Comparison of ENCODE assay signal across 22 cellular contexts in genomic region chr2:96884299-96885156, GRCh38. TPM values are rescaled to one million over a fixed set of nuclear protein-coding genes. Genes with fewer than 3 reads are reported as not detected.
DNase-seq lines count a peak whose midpoint lies in the region; ATAC-seq and TF ChIP-seq lines count a peak whose summit lies in the region.
"Had no signal": no experiment of that assay in that cellular context is flagged by ENCODE, and none has a peak within 500 bp of the region (broad histone marks: within the 10 kb centered on the region; RNA-seq: fewer than 3 reads in every experiment).

No MANE protein-coding gene starts in this region.

- peak; percentile 72 for DNase-seq in ELF-1 (ENCODE audit: low read depth, low spot score)
- DNase-seq in PC-3, result peak; percentile 90
- DNase-seq in foreskin keratinocyte, result peak in 1 of 2 donors; percentile 54
- no peak for DNase-seq in neuronal stem cell (ENCODE audit: low spot score)
- DNase-seq in ecto neural progenitor cell (ENCODE audit: low spot score), result no peak
- no peak for DNase-seq in DMS79 (lab: John Stamatoyannopoulos, UW)
- DNase-seq in NCI-H748 (lab: John Stamatoyannopoulos, UW; ENCODE audit: unreplicated experiment), result no peak
- no peak for DNase-seq in cerebellum (ENCODE audit: low spot score)
- DNase-seq: activated CD4-positive, alpha-beta memory T cell treated with anti-CD3 and anti-CD28 coated beads, Interleukin-2, amount 10 ng/mL, durations not matched to agents 7 days and 5 days; activated CD4-positive, CD25-positive, alpha-beta regulatory T cell; activated effector memory CD4-positive, alpha-beta T cell treated with anti-CD3 and anti-CD28 coated beads, Interleukin-2, amount 50 U/mL, for 16 hours; CD4-positive, alpha-beta T cell; glutamatergic neuron; H7; NCI-H1092 treated with DMSO at 0.1 percent for 48 hours; NCI-H2029 treated with DMSO at 0.1 percent for 48 hours; NCI-H446 treated with DMSO at 0.1 percent for 48 hours; NK-92 treated with Interleukin-12 subunit alpha and Interleukin-12 subunit beta, amount 100 ng/mL, for 24 hours; T1000; uterus had no signal

- no peak overlapping the region for H4K8ac ChIP-seq in neuronal stem cell (ENCODE audit: low read depth, low read length)

- no peaks in the 10 kb centered on the region for H3K79me2 ChIP-seq in PC-3 (ENCODE audit: low read length)

- H3K4me1 ChIP-seq in PC-3 (ENCODE audit: insufficient read depth, low read length) (peaks cover 60% of the 10 kb centered on the region), foreskin keratinocyte (peaks cover 23% of the 10 kb centered on the region), neuronal stem cell (ENCODE audit: control insufficient read depth in 2 of 2, insufficient read depth in 1 of 2, low read depth in 1 of 2, low read length in 2 of 2) (peaks cover 22 to 24% of the 10 kb centered on the region in 2 donors)
- H3K4me1 ChIP-seq: uterus had no signal

- no peak overlapping the region for H4K91ac ChIP-seq in neuronal stem cell (ENCODE audit: low read depth, low read length, poor library complexity)

- H2AFZ ChIP-seq in PC-3 (ENCODE audit: low read length) (no peak overlapping the region), neuronal stem cell (ENCODE audit: low read length) (no peak overlapping the region)

- no peaks in the 10 kb centered on the region for H3K79me1 ChIP-seq in neuronal stem cell (ENCODE audit: low read depth, low read length)

- no peak overlapping the region for H2BK5ac ChIP-seq in neuronal stem cell (ENCODE audit: low read length)

- H4K20me1 ChIP-seq in PC-3 (ENCODE audit: low read length), result no peaks in the 10 kb centered on the region

- peak overlapping the region; percentile 66 for H2AK5ac ChIP-seq in neuronal stem cell (ENCODE audit: low read depth, low read length)

- peak overlapping the region; percentile 63 for H3K14ac ChIP-seq in neuronal stem cell (ENCODE audit: low read length)

- peak overlapping the region; percentile 39 for H3K23ac ChIP-seq in neuronal stem cell (ENCODE audit: low read depth, low read length, poor library complexity)

- no TSS peak for BruUV-seq in PC-3 (replicated peaks; lab: Mats Ljungman, UMichigan)

- H2BK12ac ChIP-seq in neuronal stem cell (ENCODE audit: low read length), result no peak overlapping the region

- H3K9me3 ChIP-seq in PC-3 (ENCODE audit: low read length) (no peaks in the 10 kb centered on the region), neuronal stem cell (replicated peaks in 1 of 2; ENCODE audit: control insufficient read depth in 2 of 2, insufficient read depth in 1 of 2, low read depth in 1 of 2, low read length in 2 of 2) (no peaks in the 10 kb centered on the region)
- H3K9me3 ChIP-seq: uterus had no signal

- no peak overlapping the region for H3K9ac ChIP-seq in PC-3 (ENCODE audit: low read length)
- no peak overlapping the region for H3K9ac ChIP-seq in neuronal stem cell (ENCODE audit: low read depth, low read length, poor library complexity)
- H3K9ac ChIP-seq: KMS-11 had no signal

- H3K4me3 ChIP-seq in PC-3 (ENCODE audit: low read length) (no peak overlapping the region), neuronal stem cell (ENCODE audit: low read length in 2 of 2) (no peak overlapping the region)
- H3K4me3 ChIP-seq: uterus had no signal

- H3K18ac ChIP-seq in neuronal stem cell (ENCODE audit: low read length), result peak overlapping the region; percentile 39

- intact Hi-C loops in PC-3 (cut with micrococcal nuclease), result no loop called here

- no peaks in the 10 kb centered on the region for H3F3A ChIP-seq in PC-3 (ENCODE audit: low read length, unreplicated experiment)

- CTCF ChIA-PET in PC-3 (lab: Charles Lee), result interaction anchor here (0.6 to 1.2 kb wide), 2 partner anchors 16 to 837 kb away, joined by 3 read pairs; no protein-coding TSS in a partner anchor

- POLR2A ChIA-PET in PC-3 (lab: Charles Lee; ENCODE audit: unreplicated experiment), result no interaction called here

- peak; percentile 74 for ATAC-seq in PC-3
- peak; percentile 52 for ATAC-seq in foreskin keratinocyte
- ATAC-seq: SK-N-SH treated with all-trans-retinoic acid at 6 μM for 48 hours had no signal

- H3K9me2 ChIP-seq in PC-3 (replicated peaks; ENCODE audit: low read length), result no peaks in the 10 kb centered on the region

- H3K4ac ChIP-seq in neuronal stem cell (ENCODE audit: low read length), result no peak overlapping the region

- H3K27ac ChIP-seq in PC-3 (ENCODE audit: low read length) (peak overlapping the region; percentile 56), foreskin keratinocyte (no peak overlapping the region), neuronal stem cell (replicated peaks; ENCODE audit: low read length) (no peak overlapping the region)
- H3K27ac ChIP-seq: KMS-11, uterus had no signal

- peak overlapping the region; percentile 50 for H3K4me2 ChIP-seq in PC-3 (ENCODE audit: low read length)
- no peak overlapping the region for H3K4me2 ChIP-seq in neuronal stem cell (ENCODE audit: insufficient read depth, low read length, poor library complexity, severe bottlenecking)
- H3K4me2 ChIP-seq: KMS-11 had no signal

- TF ChIP-seq CTCF in PC-3 (conservative IDR thresholded peaks at IDR 0.05; ENCODE audit: low read depth, low read length) (no peak), foreskin keratinocyte (conservative IDR thresholded peaks at IDR 0.05) (no peak)

- no peaks in the 10 kb centered on the region for H3K36me3 ChIP-seq in PC-3 (ENCODE audit: low read depth, low read length)
- H3K36me3 ChIP-seq in neuronal stem cell (replicated peaks in 1 of 2; ENCODE audit: control insufficient read depth in 2 of 2, insufficient read depth in 2 of 2, low read length in 2 of 2), result no peaks in the 10 kb centered on the region
- H3K36me3 ChIP-seq: uterus had no signal

- H2BK120ac ChIP-seq in neuronal stem cell (ENCODE audit: low read depth, low read length), result peak overlapping the region; percentile 67

- WGBS in neuronal stem cell (ENCODE audit: extremely low coverage in 2 of 2, insufficient read length in 2 of 2, insufficient replicate concordance in 1 of 2), 2 donors, result no CpG with 5 or more reads among the region's 21 CpGs

- H2BK15ac ChIP-seq in neuronal stem cell (ENCODE audit: low read length), result peak overlapping the region; percentile 54

- H3K27me3 ChIP-seq in PC-3 (ENCODE audit: low read length), result no peaks in the 10 kb centered on the region
- H3K27me3 ChIP-seq in foreskin keratinocyte, result no peaks in the 10 kb centered on the region
- H3K27me3 ChIP-seq in neuronal stem cell (ENCODE audit: control insufficient read depth in 3 of 3, insufficient read depth in 3 of 3, low read depth in 1 of 3, low read length in 3 of 3), result no peaks in the 10 kb centered on the region
- H3K27me3 ChIP-seq: uterus had no signal

RNA-seq across cellular contexts. Expression of gene SEMA4C, which starts 14.6 kb away (rescaled TPM):
- total RNA-seq in PC-3 (2014; rRNA removed) (20.6 and 29.8 TPM in 2 replicates), foreskin keratinocyte (9.5 and 10.5 TPM in 2 replicates), cerebellum (51.0 TPM)
- polyA plus RNA-seq in foreskin keratinocyte, result 6.2 and 6.6 TPM in 2 replicates
- polyA plus RNA-seq in neuronal stem cell (2013, experiment 1 of 2), result 40.1 TPM
- polyA plus RNA-seq in neuronal stem cell (2013, experiment 2 of 2), result 39.2 TPM

RNA-seq across cellular contexts. Expression of gene ANKRD39, which starts 26.7 kb away (rescaled TPM):
- 24.5 and 29.4 TPM in 2 replicates for total RNA-seq in PC-3 (2014; rRNA removed)
- total RNA-seq in foreskin keratinocyte, result 10.5 and 10.6 TPM in 2 replicates
- polyA plus RNA-seq in foreskin keratinocyte, result 19.0 and 19.2 TPM in 2 replicates
- polyA plus RNA-seq in neuronal stem cell (2013, experiment 1 of 2), result 10.5 TPM
- polyA plus RNA-seq in neuronal stem cell (2013, experiment 2 of 2), result 9.7 TPM
- 13.2 TPM for total RNA-seq in cerebellum

RNA-seq across cellular contexts. Expression of gene ANKRD23, which starts 40.7 kb away (rescaled TPM):
- total RNA-seq in PC-3 (2014; rRNA removed), result 4.0 and 8.2 TPM in 2 replicates
- 0.92 and 1.2 TPM in 2 replicates for total RNA-seq in foreskin keratinocyte
- polyA plus RNA-seq in foreskin keratinocyte, result 0.57 and 0.59 TPM in 2 replicates
- polyA plus RNA-seq in neuronal stem cell (2013, experiment 1 of 2), result 2.3 TPM
- polyA plus RNA-seq in neuronal stem cell (2013, experiment 2 of 2), result 1.9 TPM
- total RNA-seq in cerebellum, result 8.0 TPM

Comparison
In these comparisons a context has a peak if more than half of its experiments do, and no peak if none do; other contexts are left out.
1. DNase-seq: peak in ELF-1 (single experiment) and PC-3 (single experiment); none in neuronal stem cell (single experiment), ecto neural progenitor cell (single experiment), DMS79 (single experiment), NCI-H748 (single experiment) and cerebellum (single experiment).